8 cellular contexts compared by ENCODE assay signal in genomic region chr1:84621553-84621952, GRCh38.
"Had no signal": no experiment of that assay in that cellular context is flagged by ENCODE, and none has a peak within 500 bp of the region (broad histone marks: within the 10 kb centered on the region; RNA-seq: fewer than 3 reads in every experiment).

No MANE protein-coding gene starts in this region.

- H3K36me3 ChIP-seq: adrenal gland, gastrocnemius medialis, ovary, right atrium auricular region, transverse colon had no signal

- FAIRE-seq: small intestine had no signal

- H3K9me3 ChIP-seq: adrenal gland, body of pancreas, gastrocnemius medialis, ovary, right atrium auricular region, transverse colon had no signal

- H3K27ac ChIP-seq: epithelial cell of prostate, ovary had no signal

- H3K27me3 ChIP-seq: adrenal gland, body of pancreas, gastrocnemius medialis, ovary, right atrium auricular region, transverse colon had no signal
